Comparison of ENCODE assay signal across 8 cellular contexts in the genomic region with DNA sequence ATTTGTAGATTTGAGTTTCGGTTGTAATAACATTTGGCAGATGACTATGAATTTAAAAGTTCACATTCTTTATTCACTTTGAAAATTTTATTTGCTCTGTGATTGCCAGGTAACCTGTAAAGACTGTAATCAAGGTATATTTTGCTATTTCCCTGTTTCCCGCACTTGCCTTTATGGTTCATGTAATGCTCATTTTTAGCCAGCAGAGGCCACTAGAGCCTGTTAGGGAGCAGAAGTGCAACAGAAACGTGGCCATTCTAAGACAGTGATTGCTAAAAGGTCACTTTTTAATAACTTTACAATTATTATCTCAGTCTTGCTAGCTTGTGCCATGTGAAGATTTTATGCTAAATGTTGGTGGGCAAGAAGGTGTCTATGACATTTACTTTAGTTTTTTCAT. TPM values are rescaled to one million over a fixed set of nuclear protein-coding genes. Genes with fewer than 3 reads are reported as not detected.
A peak's percentile ranks its signal among the peaks of the same experiment; 100 is the strongest.
DNase-seq lines count a peak whose midpoint lies in the region; FAIRE-seq and TF ChIP-seq lines count a peak whose summit lies in the region.

No MANE protein-coding gene starts in this region.

- no peaks in the 10 kb centered on the region for H3K4me1 ChIP-seq in BE2C

- TF ChIP-seq CTCF in BE2C (IDR thresholded peaks at IDR 0.05; ENCODE audit: low read depth, low read length) (peak; percentile 73), HFF-Myc (IDR thresholded peaks at IDR 0.05; ENCODE audit: low read depth, low read length, missing control alignments) (peak; percentile 60)

- DNase-seq in BE2C (peak; percentile 35), GM03348 (ENCODE audit: low spot score) (peak; percentile 43), HFF-Myc (ENCODE audit: extremely low read depth, low read depth) (no peak), NCI-H1694 treated with DMSO at 0.1 percent for 48 hours (lab: John Stamatoyannopoulos, UW) (peak; percentile 17), astrocyte of the hippocampus (ENCODE audit: low read depth, low spot score) (peak; percentile 59), left kidney (ENCODE audit: low read depth, low spot score) (peak; percentile 64), urothelium cell line (ENCODE audit: low spot score) (peak; percentile 24), kidney glomerular epithelial cell (lab: John Stamatoyannopoulos, UW) (no peak)

- no peak overlapping the region for H3K4me3 ChIP-seq in BE2C (ENCODE audit: low read depth, low read length)
- no peak overlapping the region for H3K4me3 ChIP-seq in HFF-Myc (replicated peaks; ENCODE audit: low read depth, low read length)

- no peak for FAIRE-seq in urothelium cell line (lab: Jason Lieb, UNC)

- no peaks in the 10 kb centered on the region for H3K36me3 ChIP-seq in BE2C

- H3K27me3 ChIP-seq in BE2C: no peaks in the 10 kb centered on the region

- H3K9me3 ChIP-seq in BE2C: no peaks in the 10 kb centered on the region

RNA-seq across cellular contexts. Expression of a gene that starts 12.4 kb away (rescaled TPM):
- 22.7 TPM for polyA plus RNA-seq in BE2C (2012; ENCODE audit: insufficient read depth, insufficient read length, low read depth)

Comparison
In these comparisons a context has a peak if more than half of its experiments do, and no peak if none do; other contexts are left out.
1. DNase-seq: peak in BE2C (single experiment), GM03348 (single experiment), NCI-H1694 treated with DMSO at 0.1 percent for 48 hours (single experiment), astrocyte of the hippocampus (single experiment), left kidney (single experiment) and urothelium cell line (single experiment); none in HFF-Myc (single experiment) and kidney glomerular epithelial cell (single experiment).